ENCODE assay signal across 8 cellular contexts in genomic region chr4:148056879-148057278, GRCh38.
A peak's percentile ranks its signal among the peaks of the same experiment; 100 is the strongest.
DNase-seq lines count a peak whose midpoint lies in the region; ATAC-seq and TF ChIP-seq lines count a peak whose summit lies in the region.

No MANE protein-coding gene starts in this region.

- H3K9me3 ChIP-seq in body of pancreas = no peaks in the 10 kb centered on the region
- H3K9me3 ChIP-seq in thoracic aorta = no peaks in the 10 kb centered on the region

- H3K23ac ChIP-seq in mesendoderm (ENCODE audit: low read length) = no peak overlapping the region

- no peak overlapping the region for H4K8ac ChIP-seq in mesendoderm (ENCODE audit: low read depth, low read length)

- H4K5ac ChIP-seq in mesendoderm (ENCODE audit: low read length) = no peak overlapping the region

- H2BK15ac ChIP-seq in mesendoderm (replicated peaks; ENCODE audit: low read depth) = no peak overlapping the region

- H3K27ac ChIP-seq in body of pancreas (no peak overlapping the region), mesendoderm (ENCODE audit: low read depth, low read length) (no peak overlapping the region), thoracic aorta (no peak overlapping the region)

- DNase-seq in Daoy (ENCODE audit: low read depth) = peak; percentile 62
- peak; percentile 3 for DNase-seq in HT-29 (ENCODE audit: low spot score)
- peak; percentile 85 for DNase-seq in UCSD-AML1 (lab: John Stamatoyannopoulos, UW; ENCODE audit: unreplicated experiment)
- peak; percentile 25 to 66 (median 32) for DNase-seq in body of pancreas
- DNase-seq in mesendoderm = peak; percentile 81
- peak; percentile 6 for DNase-seq in thoracic aorta (ENCODE audit: low spot score)
- no peak for DNase-seq in NCI-H2227 (lab: John Stamatoyannopoulos, UW; ENCODE audit: unreplicated experiment)

- H3K27me3 ChIP-seq in body of pancreas (no peaks in the 10 kb centered on the region), mesendoderm (ENCODE audit: insufficient read depth, low read length, poor library complexity) (no peaks in the 10 kb centered on the region), thoracic aorta (replicated peaks; ENCODE audit: insufficient read depth) (no peaks in the 10 kb centered on the region)

- H3K4me3 ChIP-seq in body of pancreas (no peak overlapping the region), mesendoderm (ENCODE audit: low read length) (no peak overlapping the region), thoracic aorta (no peak overlapping the region)

- H3K4me1 ChIP-seq in body of pancreas (peaks cover 25% of the 10 kb centered on the region), mesendoderm (ENCODE audit: control insufficient read depth, low read depth, low read length) (peaks cover 26% of the 10 kb centered on the region), thoracic aorta (ENCODE audit: control insufficient read depth in 1 of 2, low read depth in 2 of 2) (peaks cover 9 to 55% of the 10 kb centered on the region in 2 donors)

- no peaks in the 10 kb centered on the region for H3K36me3 ChIP-seq in body of pancreas (replicated peaks in 1 of 2; ENCODE audit: insufficient read depth in 1 of 2, low read depth in 2 of 2)
- H3K36me3 ChIP-seq in mesendoderm (ENCODE audit: control insufficient read depth, insufficient read depth, low read length) = no peaks in the 10 kb centered on the region
- peaks cover 3% of the 10 kb centered on the region for H3K36me3 ChIP-seq in thoracic aorta

- 44 to 81% methylated on average over 6 of the region's 6 CpGs for WGBS in body of pancreas, 2 donors
- WGBS in mesendoderm (ENCODE audit: extremely low coverage, insufficient coverage, low lambda C conversion rate) = no CpG with 5 or more reads among the region's 6 CpGs

- peak in 2 of 7 experiments; percentile 8 to 23 for TF ChIP-seq CTCF in body of pancreas (IDR thresholded peaks at IDR 0.05)
- no peak for TF ChIP-seq CTCF in thoracic aorta (IDR thresholded peaks at IDR 0.05)

- H3K9ac ChIP-seq in mesendoderm (ENCODE audit: low read length) = no peak overlapping the region

- no peak overlapping the region for H3K4ac ChIP-seq in mesendoderm (ENCODE audit: low read depth, low read length)

- no peak overlapping the region for H3K18ac ChIP-seq in mesendoderm (ENCODE audit: low read length)

- no peaks in the 10 kb centered on the region for H3K79me1 ChIP-seq in mesendoderm (ENCODE audit: low read length)

- H2BK120ac ChIP-seq in mesendoderm (ENCODE audit: low read depth, low read length) = no peak overlapping the region

- H3K79me2 ChIP-seq in mesendoderm (ENCODE audit: control insufficient read depth, insufficient read depth, low read length) = no peaks in the 10 kb centered on the region

- intact Hi-C loops in body of pancreas (cut with DNase I) = no loop called here

- H2AK5ac ChIP-seq in mesendoderm (ENCODE audit: low read length) = no peak overlapping the region

- peak; percentile 98 for ATAC-seq in GM21526 (IDR thresholded peaks at IDR 0.05; ENCODE audit: low FRiP score, unreplicated experiment)
- ATAC-seq in body of pancreas = no peak
- peak; percentile 31 for ATAC-seq in thoracic aorta (ENCODE audit: insufficient number of reproducible peaks, low FRiP score, low read depth)

- H2BK5ac ChIP-seq in mesendoderm (ENCODE audit: low read length) = no peak overlapping the region

- no peak for TF ChIP-seq POLR2A in body of pancreas (IDR thresholded peaks at IDR 0.05)

- no peak overlapping the region for H3K4me2 ChIP-seq in mesendoderm (ENCODE audit: low read length)

- H3K56ac ChIP-seq in mesendoderm (ENCODE audit: low read length) = no peak overlapping the region
